In the genomic region with DNA sequence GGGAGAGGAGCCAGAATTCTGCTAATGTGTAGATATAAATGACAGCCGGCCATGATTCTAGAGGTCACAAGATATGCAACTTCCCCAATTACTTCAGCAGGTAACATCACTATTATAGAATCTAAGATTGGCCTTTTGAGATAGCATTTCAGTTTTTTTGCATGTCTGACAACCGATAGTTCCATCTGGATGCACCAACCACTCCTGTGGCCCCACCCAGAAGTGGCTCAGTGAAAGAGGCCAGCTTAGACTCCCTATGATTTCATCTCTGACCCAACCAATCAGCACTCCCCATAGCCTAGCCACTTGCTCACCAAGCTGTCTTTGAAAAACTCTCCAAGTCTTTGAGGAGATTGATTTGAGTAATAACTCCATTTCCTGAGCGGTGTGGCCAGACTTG, we compare ENCODE assay signal across 10 cellular contexts.
"Had no signal": no experiment of that assay in that cellular context is flagged by ENCODE, and none has a peak within 500 bp of the region (broad histone marks: within the 10 kb centered on the region; RNA-seq: fewer than 3 reads in every experiment).

No MANE protein-coding gene starts in this region.

- H3K9ac ChIP-seq: GM23248 had no signal

- H2AFZ ChIP-seq: GM23248 had no signal

- DNase-seq: GM23248, GOT3, H7, HFFc6, KG1 had no signal

- H3K27ac ChIP-seq: GM23248, HL-60 had no signal

- H3K9me3 ChIP-seq: HAP-1 had no signal

- H3K4me3 ChIP-seq: GM23248, HAP-1, K562 had no signal

- H3K36me3 ChIP-seq: HAP-1 had no signal

- ATAC-seq: HCT116, HepG2, K562 had no signal
